22 cellular contexts compared by ENCODE assay signal in genomic region chr6:44327096-44327495, GRCh38. TPM values are rescaled to one million over a fixed set of nuclear protein-coding genes. Genes with fewer than 3 reads are reported as not detected.
DNase-seq lines count a peak whose midpoint lies in the region; ATAC-seq and TF ChIP-seq lines count a peak whose summit lies in the region.
"Had no signal": no experiment of that assay in that cellular context is flagged by ENCODE, and none has a peak within 500 bp of the region (broad histone marks: within the 10 kb centered on the region; RNA-seq: fewer than 3 reads in every experiment).

No MANE protein-coding gene starts in this region.

- peak overlapping the region; percentile 21; the same call in 1 of the 2 replicates for H2AFZ ChIP-seq in GM23338
- H2AFZ ChIP-seq: GM23248 had no signal

- H3K4me3 Mint-ChIP-seq in GM23338 = no peak overlapping the region
- H3K4me3 Mint-ChIP-seq: CD4-positive, alpha-beta memory T cell had no signal

- H3K27ac ChIP-seq in GM23338 (ENCODE audit: low read depth) (no peak overlapping the region), aorta (ENCODE audit: low read depth in 1 of 2, low read length in 2 of 2) (no peak overlapping the region)
- H3K27ac ChIP-seq: GM23248 had no signal

- H3K9me2 ChIP-seq in GM23338 (ENCODE audit: insufficient read depth) = 0 out of 2 replicates have a peak, but pooled peaks cover 5% of the 10 kb centered on the region

- no peak overlapping the region for H3K4me2 ChIP-seq in GM23338

- H3K4me1 ChIP-seq in GM23338 (ENCODE audit: insufficient read depth) = peaks cover 24% of the 10 kb centered on the region
- H3K4me1 ChIP-seq in iPS-15b (ENCODE audit: control insufficient read depth, insufficient read depth, low read length) = peaks cover 14% of the 10 kb centered on the region
- no peaks in the 10 kb centered on the region for H3K4me1 ChIP-seq in aorta (ENCODE audit: control insufficient read depth in 1 of 2, insufficient read depth in 2 of 2, low read length in 2 of 2)
- H3K4me1 ChIP-seq: Caco-2 had no signal

- H3K9me3 ChIP-seq in iPS-15b (ENCODE audit: control insufficient read depth, insufficient read depth, low read length) (no peaks in the 10 kb centered on the region), aorta (ENCODE audit: control insufficient read depth, low read length) (no peaks in the 10 kb centered on the region)
- H3K9me3 ChIP-seq: Caco-2 had no signal

- DNase-seq in COLO829 (ENCODE audit: low spot score) = peak; percentile 87
- no peak for DNase-seq in GM23338 (ENCODE audit: low spot score)
- DNase-seq in SK-N-DZ (ENCODE audit: low spot score) = peak; percentile 74
- no peak for DNase-seq in aorta
- no peak for DNase-seq in Right ventricle myocardium inferior (ENCODE audit: missing footprints)
- DNase-seq: C1 segment of cervical spinal cord; Caco-2; CD4-positive, alpha-beta memory T cell; DMS153; DMS79; EL; GDM1; GM23248; H9 had no signal

- H4K20me1 ChIP-seq in GM23338 (replicated peaks; ENCODE audit: insufficient read depth) = no peaks in the 10 kb centered on the region

- no peaks in the 10 kb centered on the region for H3K27me3 ChIP-seq in GM23338 (ENCODE audit: insufficient read depth)
- H3K27me3 ChIP-seq in iPS-15b (ENCODE audit: control insufficient read depth, insufficient read depth, low read length) = no peaks in the 10 kb centered on the region
- no peaks in the 10 kb centered on the region for H3K27me3 ChIP-seq in aorta (ENCODE audit: control insufficient read depth in 1 of 2, insufficient read depth in 2 of 2, low read length in 1 of 2)

- H3K9me3 Mint-ChIP-seq in GM23338 = no peaks in the 10 kb centered on the region
- H3K9me3 Mint-ChIP-seq: H9 had no signal

- H3K9ac ChIP-seq in iPS-15b (ENCODE audit: low read depth, low read length) = peak overlapping the region; percentile 48
- H3K9ac ChIP-seq: GM23248 had no signal

- no peaks in the 10 kb centered on the region for H3K36me3 Mint-ChIP-seq in GM23338 (ENCODE audit: low read depth)
- H3K36me3 Mint-ChIP-seq: CD4-positive, alpha-beta memory T cell had no signal

- no peak for TF ChIP-seq CTCF in GM23338 (conservative IDR thresholded peaks at IDR 0.05; ENCODE audit: low read depth in 2 of 2)

- ATAC-seq in GM23338 (0 out of 3 replicates have a peak, but pooled peaks have one; percentile 40), aorta (ENCODE audit: low FRiP score) (no peak), Right ventricle myocardium inferior (no peak), HG03097 (IDR thresholded peaks at IDR 0.05; ENCODE audit: low FRiP score, unreplicated experiment) (no peak)
- ATAC-seq: GM12878, HCT116 had no signal

- H3K36me3 ChIP-seq in GM23338 (ENCODE audit: insufficient read depth) (no peaks in the 10 kb centered on the region), iPS-15b (ENCODE audit: control insufficient read depth, insufficient read depth, low read length) (no peaks in the 10 kb centered on the region), aorta (ENCODE audit: control insufficient read depth in 1 of 2, insufficient read depth in 2 of 2, low read length in 1 of 2) (no peaks in the 10 kb centered on the region)

- no peak overlapping the region for H3K27ac Mint-ChIP-seq in GM23338
- H3K27ac Mint-ChIP-seq: CD4-positive, alpha-beta memory T cell had no signal

- no peaks in the 10 kb centered on the region for H3K79me2 ChIP-seq in GM23338 (replicated peaks; ENCODE audit: insufficient read depth)

- H3K27me3 Mint-ChIP-seq in GM23338 (ENCODE audit: insufficient read depth, low read depth, poor library complexity) = peaks cover 8% of the 10 kb centered on the region

- H3K4me3 ChIP-seq in GM23338 = no peak overlapping the region
- H3K4me3 ChIP-seq in iPS-15b (ENCODE audit: low read depth, low read length) = no peak overlapping the region
- H3K4me3 ChIP-seq in aorta (ENCODE audit: low read length in 2 of 2) = no peak overlapping the region
- H3K4me3 ChIP-seq: GM12878, GM23248 had no signal

- peaks cover 18% of the 10 kb centered on the region for H3K4me1 Mint-ChIP-seq in GM23338
- H3K4me1 Mint-ChIP-seq: CD4-positive, alpha-beta memory T cell had no signal

- intact Hi-C loops in aorta (cut with DNase I) = no loop called here
- intact Hi-C loops in Right ventricle myocardium inferior (cut with DNase I) = no loop called here

- H3F3A ChIP-seq in GM23338 (replicated peaks; ENCODE audit: low read depth) = no peaks in the 10 kb centered on the region

TF ChIP-seq in GM23338, 12 proteins besides CTCF, POLR2A, EP300 and RAD21 (continues in another document):
- TF ChIP-seq ZNF462 (CRISPR knock-in tag; IDR thresholded peaks at IDR 0.05) (no peak), STAT1 (IDR thresholded peaks at IDR 0.05; ENCODE audit: unreplicated experiment) (no peak), CREB1 (CRISPR knock-in tag; IDR thresholded peaks at IDR 0.05; ENCODE audit: low read depth) (no peak), ZNF331 (CRISPR knock-in tag; IDR thresholded peaks at IDR 0.05; ENCODE audit: low read depth) (no peak)

RNA-seq across cellular contexts. Expression of gene AARS2, which starts 13.9 kb away (rescaled TPM):
- total RNA-seq in GM23338 (2014; rRNA removed; shearing (Covaris generic)) = 19.8 and 23.2 TPM in 2 replicates
- 5.5 and 6.5 TPM in 2 replicates for polyA plus RNA-seq in GM23338 (2016; fragmentation: Nextera tagmentation; extraction: Ambion mirVana)
- 19.4 and 22.6 TPM in 2 replicates for polyA plus RNA-seq in SK-N-DZ (2014; cell fraction: cytosol; rRNA removed)
- polyA plus RNA-seq in SK-N-DZ (2014; cell fraction: nucleus; rRNA removed) = 19.7 and 26.8 TPM in 2 replicates
- 10 to 100 TPM in 1 of 2 donors, 1 to 10 TPM in 1; 7.0 to 11.5 TPM for total RNA-seq in aorta
- 1 to 10 TPM; 2.3 to 4.4 TPM for polyA plus RNA-seq in aorta
- total RNA-seq in Right ventricle myocardium inferior = 10.6 TPM

RNA-seq across cellular contexts. Expression of gene SPATS1, which starts 15.4 kb away (rescaled TPM):
- not detected in 2 replicates for total RNA-seq in GM23338 (2014; rRNA removed; shearing (Covaris generic))
- polyA plus RNA-seq in GM23338 (2016; fragmentation: Nextera tagmentation; extraction: Ambion mirVana) = not detected in 2 replicates
- polyA plus RNA-seq in SK-N-DZ (2014; cell fraction: cytosol; rRNA removed) = 0.78 and 0.85 TPM in 2 replicates
- 0.23 TPM in 1 of 2 replicates, not detected in the other for polyA plus RNA-seq in SK-N-DZ (2014; cell fraction: nucleus; rRNA removed)
- total RNA-seq in aorta = not detected
- polyA plus RNA-seq in aorta = not detected
- not detected for total RNA-seq in Right ventricle myocardium inferior
- total RNA-seq: A172; A673; Caco-2; CD4-positive, alpha-beta memory T cell; GM12878; GM23248; H4; H9 had no signal
- polyA plus RNA-seq: BJ; CD4-positive, alpha-beta memory T cell; GM23248 had no signal

RNA-seq across cellular contexts. Expression of gene TMEM151B, which starts 56.8 kb away (rescaled TPM):
- total RNA-seq in GM23338 (2014; rRNA removed; shearing (Covaris generic)) = 11.5 and 14.6 TPM in 2 replicates
- polyA plus RNA-seq in GM23338 (2016; fragmentation: Nextera tagmentation; extraction: Ambion mirVana) (0.91 and 1.5 TPM in 2 replicates), aorta (not detected)
- polyA plus RNA-seq in SK-N-DZ (2014; cell fraction: cytosol; rRNA removed) = 32.0 and 34.0 TPM in 2 replicates
- polyA plus RNA-seq in SK-N-DZ (2014; cell fraction: nucleus; rRNA removed) = 61.6 and 74.8 TPM in 2 replicates
- total RNA-seq in aorta (not detected), Right ventricle myocardium inferior (not detected)
- total RNA-seq: Caco-2; CD4-positive, alpha-beta memory T cell; GM12878; GM23248 had no signal
- polyA plus RNA-seq: BJ; CD4-positive, alpha-beta memory T cell; GM23248 had no signal

Comparison
In these comparisons a context has a peak if more than half of its experiments do, and no peak if none do; other contexts are left out.
1. DNase-seq: peak in COLO829 (single experiment) and SK-N-DZ (single experiment); none in GM23338 (single experiment), aorta (0 of 2) and Right ventricle myocardium inferior (single experiment).
2. RNA of gene TMEM151B, which starts 56.8 kb away (total RNA-seq): 11.5 to 14.6 TPM in GM23338; not detected in aorta and not detected in Right ventricle myocardium inferior (single experiment); every median in the first group is over 10 times any median in the second.